24 cellular contexts compared by ENCODE assay signal in genomic region chr14:88842414-88842813, GRCh38.
"Had no signal": no experiment of that assay in that cellular context is flagged by ENCODE, and none has a peak within 500 bp of the region (broad histone marks: within the 10 kb centered on the region; RNA-seq: fewer than 3 reads in every experiment).

No MANE protein-coding gene starts in this region.

- H3K9me3 Mint-ChIP-seq: effector memory CD8-positive, alpha-beta T cell; immature natural killer cell; naive thymus-derived CD4-positive, alpha-beta T cell; nephron progenitor cell had no signal

- FAIRE-seq: kidney had no signal

- H3K4me3 Mint-ChIP-seq: effector memory CD8-positive, alpha-beta T cell; immature natural killer cell; naive thymus-derived CD4-positive, alpha-beta T cell; nephron progenitor cell had no signal

- H3K36me3 ChIP-seq: thoracic aorta, transverse colon had no signal

- H3K27me3 ChIP-seq: esophagus squamous epithelium, gastroesophageal sphincter, stomach, transverse colon had no signal

- H3K4me1 Mint-ChIP-seq: immature natural killer cell; naive thymus-derived CD4-positive, alpha-beta T cell; nephron progenitor cell had no signal

- H3K27ac Mint-ChIP-seq: effector memory CD8-positive, alpha-beta T cell; immature natural killer cell; naive thymus-derived CD4-positive, alpha-beta T cell; nephron progenitor cell had no signal

- H3K4me3 ChIP-seq: esophagus squamous epithelium, gastroesophageal sphincter, lung, psoas muscle, skin epidermis, stomach, thoracic aorta, transverse colon had no signal

- H3K79me2 ChIP-seq: parathyroid adenoma had no signal

- H3K27ac ChIP-seq: epithelial cell of prostate, esophagus squamous epithelium, gastroesophageal sphincter, parathyroid adenoma, psoas muscle, skin epidermis, stomach, thoracic aorta, transverse colon had no signal

- DNase-seq: effector memory CD8-positive, alpha-beta T cell; esophagus squamous epithelium; glutamatergic neuron; immature natural killer cell; kidney; left cardiac atrium; left ventricle myocardium superior; mesendoderm; naive thymus-derived CD4-positive, alpha-beta T cell; nephron progenitor cell; psoas muscle; retina; stimulated activated CD4-positive, alpha-beta T cell treated with anti-CD3 and anti-CD28 coated beads, Interleukin-12 subunit alpha, Interleukin-12 subunit beta, amount 100 ng/mL, for 4 hours; stimulated activated naive CD4-positive, alpha-beta T cell; stomach; substantia nigra; transverse colon had no signal

- H3K9ac ChIP-seq: parathyroid adenoma had no signal

- H3K9me3 ChIP-seq: esophagus squamous epithelium, gastroesophageal sphincter, psoas muscle, stomach, thoracic aorta, transverse colon had no signal

- H3K4me1 ChIP-seq: esophagus squamous epithelium, gastroesophageal sphincter, parathyroid adenoma, psoas muscle, stomach, transverse colon had no signal

- H2AFZ ChIP-seq: parathyroid adenoma had no signal

- ATAC-seq: effector memory CD8-positive, alpha-beta T cell; gastroesophageal sphincter; left cardiac atrium; left ventricle myocardium superior; naive thymus-derived CD4-positive, alpha-beta T cell; psoas muscle; sciatic nerve had no signal
